Comparison of ENCODE assay signal across 4 cellular contexts in genomic region chr5:89951876-89952275, GRCh38.
"Had no signal": no experiment of that assay in that cellular context is flagged by ENCODE, and none has a peak within 500 bp of the region (broad histone marks: within the 10 kb centered on the region; RNA-seq: fewer than 3 reads in every experiment).

No MANE protein-coding gene starts in this region.

- H3K27ac ChIP-seq: HL-60 had no signal

- DNase-seq: IMR-90, KBM-7 had no signal

- H3K4me3 ChIP-seq: K562 had no signal
